ENCODE assay signal across 13 cellular contexts in the genomic region with DNA sequence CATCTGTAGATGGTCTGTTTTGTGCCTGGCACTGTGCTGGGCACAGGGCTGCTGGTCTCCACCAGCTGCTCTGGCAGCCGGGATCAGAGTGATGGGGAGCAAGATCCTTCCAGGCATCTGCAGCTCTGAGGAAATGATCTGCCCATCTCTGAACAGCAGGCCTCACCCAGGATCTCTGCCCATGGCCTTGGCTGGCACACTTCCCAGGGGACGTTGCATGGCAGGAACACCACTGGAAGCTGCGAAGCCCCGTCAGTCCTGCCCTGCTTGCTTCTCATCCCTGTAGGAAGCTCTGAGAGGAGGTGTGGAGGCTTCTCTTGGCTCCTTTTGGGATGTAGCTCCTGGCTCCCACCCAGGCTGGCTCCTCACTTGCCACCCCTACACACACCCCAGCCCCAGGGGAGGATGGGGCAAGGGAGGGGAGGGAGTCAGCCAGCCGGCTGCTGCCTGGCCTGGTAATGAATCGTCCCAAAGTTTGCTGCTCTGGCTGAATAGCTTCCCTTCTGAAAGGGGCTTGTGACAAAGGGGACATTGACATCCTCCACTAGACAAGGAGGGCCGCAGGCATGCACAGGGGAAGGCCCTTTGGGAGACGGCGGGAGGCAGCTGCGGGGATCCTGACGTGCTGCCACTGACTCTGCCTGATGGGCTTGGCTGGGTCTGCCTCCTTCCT.
A peak's percentile ranks its signal among the peaks of the same experiment; 100 is the strongest.
DNase-seq lines count a peak whose midpoint lies in the region; ATAC-seq, FAIRE-seq and TF ChIP-seq lines count a peak whose summit lies in the region.
"Had no signal": no experiment of that assay in that cellular context is flagged by ENCODE, and none has a peak within 500 bp of the region (broad histone marks: within the 10 kb centered on the region; RNA-seq: fewer than 3 reads in every experiment).

No MANE protein-coding gene starts in this region.

- H4K8ac ChIP-seq in mesendoderm (ENCODE audit: low read depth, low read length): no peak overlapping the region

- H3K4me3 ChIP-seq in LNCaP clone FGC (ENCODE audit: low read depth, low read length) (no peak overlapping the region), mesendoderm (ENCODE audit: low read length) (no peak overlapping the region)
- H3K4me3 ChIP-seq: SJSA1, tibial nerve had no signal

- no peaks in the 10 kb centered on the region for H3K79me2 ChIP-seq in mesendoderm (ENCODE audit: control insufficient read depth, insufficient read depth, low read length)

- no peak for TF ChIP-seq CTCF in LNCaP clone FGC (IDR thresholded peaks at IDR 0.05; ENCODE audit: control insufficient read depth, extremely low read depth, insufficient read depth)

- no peak overlapping the region for H4K5ac ChIP-seq in mesendoderm (ENCODE audit: low read length)

- H2AK5ac ChIP-seq in mesendoderm (ENCODE audit: low read length): no peak overlapping the region

- H3K36me3 ChIP-seq in mesendoderm (ENCODE audit: control insufficient read depth, insufficient read depth, low read length): no peaks in the 10 kb centered on the region
- H3K36me3 ChIP-seq: SJSA1, tibial nerve had no signal

- no peaks in the 10 kb centered on the region for H3K4me1 ChIP-seq in mesendoderm (ENCODE audit: control insufficient read depth, low read depth, low read length)

- H2BK15ac ChIP-seq in mesendoderm (replicated peaks; ENCODE audit: low read depth): no peak overlapping the region

- H3K27ac ChIP-seq in mesendoderm (ENCODE audit: low read depth, low read length): no peak overlapping the region
- H3K27ac ChIP-seq: SJSA1, tibial nerve had no signal

- H2BK120ac ChIP-seq in mesendoderm (ENCODE audit: low read depth, low read length): no peak overlapping the region

- FAIRE-seq in HTR-8/SVneo (lab: Jason Lieb, UNC): no peak

- H3K9ac ChIP-seq in mesendoderm (ENCODE audit: low read length): no peak overlapping the region

- no peak overlapping the region for H3K56ac ChIP-seq in mesendoderm (ENCODE audit: low read length)

- no peak for ATAC-seq in GM19023 (IDR thresholded peaks at IDR 0.05; ENCODE audit: unreplicated experiment)
- ATAC-seq in HG03175 (IDR thresholded peaks at IDR 0.05; ENCODE audit: unreplicated experiment): no peak

- no peaks in the 10 kb centered on the region for H3K79me1 ChIP-seq in mesendoderm (ENCODE audit: low read length)

- H3K27me3 ChIP-seq in mesendoderm (ENCODE audit: insufficient read depth, low read length, poor library complexity): no peaks in the 10 kb centered on the region
- H3K27me3 ChIP-seq: SJSA1, tibial nerve had no signal

- no peak overlapping the region for H3K18ac ChIP-seq in mesendoderm (ENCODE audit: low read length)

- peak; percentile 33 for DNase-seq in AG08395 (ENCODE audit: low spot score)
- DNase-seq in LNCaP clone FGC (ENCODE audit: low read depth): peak; percentile 31
- peak; percentile 22 for DNase-seq in cerebellum (ENCODE audit: low spot score)
- DNase-seq in mesendoderm: no peak
- DNase-seq in NCI-H1930 (lab: John Stamatoyannopoulos, UW): no peak
- DNase-seq in HTR-8/SVneo (ENCODE audit: insufficient read length, low spot score): no peak
- DNase-seq: activated CD4-positive, CD25-positive, alpha-beta regulatory T cell treated with anti-CD3 and anti-CD28 coated beads, Interleukin-2, amount 50 U/mL, for 72 hours; AML-193; NCI-H2227 treated with DMSO at 0.1 percent for 48 hours had no signal

- no peak overlapping the region for H2BK5ac ChIP-seq in mesendoderm (ENCODE audit: low read length)

- H3K4ac ChIP-seq in mesendoderm (ENCODE audit: low read depth, low read length): no peak overlapping the region

- no CpG with 5 or more reads among the region's 11 CpGs for WGBS in mesendoderm (ENCODE audit: extremely low coverage, insufficient coverage, low lambda C conversion rate)

- H3K4me2 ChIP-seq in mesendoderm (ENCODE audit: low read length): no peak overlapping the region

- H3K23ac ChIP-seq in mesendoderm (ENCODE audit: low read length): peak overlapping the region; percentile 4

Comparison
In these comparisons a context has a peak if more than half of its experiments do, and no peak if none do; other contexts are left out.
1. DNase-seq: peak in AG08395 (single experiment), LNCaP clone FGC (single experiment) and cerebellum (single experiment); none in mesendoderm (single experiment), NCI-H1930 (0 of 2) and HTR-8/SVneo (single experiment).